8 cellular contexts compared by ENCODE assay signal in genomic region chr1:232812560-232812959, GRCh38. TPM values are rescaled to one million over a fixed set of nuclear protein-coding genes. Genes with fewer than 3 reads are reported as not detected.
"Had no signal": no experiment of that assay in that cellular context is flagged by ENCODE, and none has a peak within 500 bp of the region (broad histone marks: within the 10 kb centered on the region; RNA-seq: fewer than 3 reads in every experiment).

No MANE protein-coding gene starts in this region.

- H3K9ac ChIP-seq: GM23248 had no signal

- H3K9me3 ChIP-seq: HAP-1 had no signal

- H3K36me3 ChIP-seq: HAP-1 had no signal

- H3K27ac ChIP-seq: GM23248 had no signal

- ATAC-seq: HCT116, K562 had no signal

- H3K4me3 ChIP-seq: GM23248, HAP-1, K562 had no signal

- DNase-seq: GM23248, GOT3, H7, IMR-90 had no signal

- H2AFZ ChIP-seq: GM23248 had no signal

RNA-seq across cellular contexts. Expression of gene MAP10, which starts 7.3 kb away (rescaled TPM):
- total RNA-seq: HT-29 had no signal
